ENCODE assay signal across 1 cellular context in the genomic region with DNA sequence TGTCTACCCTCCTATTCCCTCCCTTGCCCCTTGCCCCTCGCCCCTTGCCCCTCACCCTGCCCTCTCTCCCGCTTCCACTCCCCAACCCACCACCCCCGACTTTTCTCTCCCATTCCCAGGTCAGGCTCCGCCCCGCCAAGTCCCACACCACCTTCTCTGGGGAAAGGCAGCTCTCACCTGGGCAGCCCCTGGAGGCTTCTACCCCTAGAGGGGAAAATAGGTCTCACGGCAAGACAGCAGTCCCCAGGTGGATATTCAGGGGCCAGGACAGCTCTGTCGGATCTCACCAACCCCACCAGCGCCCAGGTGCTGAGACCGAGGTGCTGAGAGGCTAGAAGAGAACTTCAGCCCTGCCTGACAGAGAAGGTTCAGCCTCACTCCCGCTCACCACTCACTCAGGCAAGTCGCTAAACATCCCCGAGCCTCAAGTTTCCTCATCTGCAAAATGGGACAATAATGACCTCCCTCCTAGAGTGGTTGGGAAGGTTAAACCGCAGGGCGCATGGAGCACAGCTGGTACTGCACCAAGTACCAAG.
TF ChIP-seq lines count a peak whose summit lies in the region.

No MANE protein-coding gene starts in this region.

TF ChIP-seq in A549, 52 proteins besides CTCF, POLR2A, EP300 and RAD21:
- no peak for TF ChIP-seq MAZ (IDR thresholded peaks at IDR 0.05; ENCODE audit: borderline replicate concordance, low read depth, low read length)
- TF ChIP-seq, protein P1, sequence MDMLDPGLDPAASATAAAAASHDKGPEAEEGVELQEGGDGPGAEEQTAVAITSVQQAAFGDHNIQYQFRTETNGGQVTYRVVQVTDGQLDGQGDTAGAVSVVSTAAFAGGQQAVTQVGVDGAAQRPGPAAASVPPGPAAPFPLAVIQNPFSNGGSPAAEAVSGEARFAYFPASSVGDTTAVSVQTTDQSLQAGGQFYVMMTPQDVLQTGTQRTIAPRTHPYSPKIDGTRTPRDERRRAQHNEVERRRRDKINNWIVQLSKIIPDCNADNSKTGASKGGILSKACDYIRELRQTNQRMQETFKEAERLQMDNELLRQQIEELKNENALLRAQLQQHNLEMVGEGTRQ (IDR thresholded peaks at IDR 0.05): no peak
- TF ChIP-seq RCOR1 (IDR thresholded peaks at IDR 0.05; ENCODE audit: low read depth, low read length): no peak
- TF ChIP-seq MAFK (IDR thresholded peaks at IDR 0.05; ENCODE audit: partially characterized antibody): no peak
- no peak for TF ChIP-seq HOXB5 (CRISPR knock-in tag; IDR thresholded peaks at IDR 0.05)
- no peak for TF ChIP-seq KDM5A (IDR thresholded peaks at IDR 0.05)
- no peak for TF ChIP-seq SREBF2 (IDR thresholded peaks at IDR 0.05)
- TF ChIP-seq FOSB (CRISPR knock-in tag; IDR thresholded peaks at IDR 0.05): no peak
TF ChIP-seq in A549: peak in this region for 0.
